In the genomic region with DNA sequence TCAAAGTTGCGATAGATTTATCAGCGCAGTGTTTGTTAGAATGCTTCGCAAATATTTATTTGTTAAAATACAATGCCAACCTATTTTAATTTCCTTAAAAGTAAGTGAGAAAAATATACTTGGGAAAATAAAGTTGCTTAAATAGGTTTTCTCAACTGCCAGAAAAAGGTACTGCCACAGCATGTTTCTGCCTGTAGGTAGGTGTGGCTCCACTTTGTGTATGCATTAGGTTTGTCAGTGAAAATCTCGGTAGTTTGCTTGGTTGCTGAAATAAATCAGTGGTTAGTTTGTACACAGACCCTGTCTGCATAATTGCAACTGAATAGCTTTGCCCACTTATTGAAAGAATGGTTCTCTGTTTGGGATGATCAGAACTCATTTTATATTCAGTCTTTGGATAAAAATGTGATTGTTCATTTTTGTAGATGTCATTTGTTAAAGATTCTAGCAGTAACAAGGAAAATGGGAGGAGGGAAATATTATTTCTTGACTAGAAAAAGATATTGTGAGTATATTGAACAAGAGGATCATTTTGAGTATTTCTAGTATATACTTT, we compare ENCODE assay signal across 16 cellular contexts. TPM values are rescaled to one million over a fixed set of nuclear protein-coding genes. Genes with fewer than 3 reads are reported as not detected.
DNase-seq lines count a peak whose midpoint lies in the region; ATAC-seq and TF ChIP-seq lines count a peak whose summit lies in the region.
"Had no signal": no experiment of that assay in that cellular context is flagged by ENCODE, and none has a peak within 500 bp of the region (broad histone marks: within the 10 kb centered on the region; RNA-seq: fewer than 3 reads in every experiment).

No MANE protein-coding gene starts in this region.

- BruUV-seq in mammary epithelial cell (replicated peaks; lab: Mats Ljungman, UMichigan) = no TSS peak

- dilution Hi-C loops in mammary epithelial cell (cut with HindIII; ENCODE audit: low sequenced_read_pairs) = no loop called here

- H3F3A ChIP-seq in GM23338 (replicated peaks; ENCODE audit: low read depth) = no peaks in the 10 kb centered on the region

- H3K36me3 ChIP-seq in GM23338 (ENCODE audit: insufficient read depth) = no peaks in the 10 kb centered on the region
- H3K36me3 ChIP-seq in mammary epithelial cell (ENCODE audit: insufficient read depth, low read length) = no peaks in the 10 kb centered on the region
- no peaks in the 10 kb centered on the region for H3K36me3 ChIP-seq in H7 (replicated peaks; ENCODE audit: control insufficient read depth, insufficient read depth, low read length)
- H3K36me3 ChIP-seq: left ventricle myocardium inferior, neutrophil had no signal

- H4K20me1 ChIP-seq in GM23338 (replicated peaks; ENCODE audit: insufficient read depth) = no peaks in the 10 kb centered on the region
- peaks cover 2% of the 10 kb centered on the region for H4K20me1 ChIP-seq in mammary epithelial cell (ENCODE audit: insufficient read depth, low read length)

- H3K36me3 Mint-ChIP-seq in GM23338 (ENCODE audit: low read depth) = peaks cover 3% of the 10 kb centered on the region; the same call in 1 of the 3 replicates
- H3K36me3 Mint-ChIP-seq in chondrocyte (ENCODE audit: low read depth) = no peaks in the 10 kb centered on the region

- H3K27me3 Mint-ChIP-seq in GM23338 (ENCODE audit: insufficient read depth, low read depth, poor library complexity) = no peaks in the 10 kb centered on the region
- no peaks in the 10 kb centered on the region for H3K27me3 Mint-ChIP-seq in chondrocyte (ENCODE audit: low read depth)

- 71% methylated on average over 4 of the region's 4 CpGs for WGBS in mammary epithelial cell (ENCODE audit: low coverage, missing lambda C conversion rate)

- in situ Hi-C loops in mammary epithelial cell (cut with MboI; ENCODE audit: low sequenced_read_pairs in 2 of 2) = no loop called here

- intact Hi-C loops in mammary epithelial cell (cut with micrococcal nuclease) = no loop called here

- H3K9me3 ChIP-seq in mammary epithelial cell (replicated peaks; ENCODE audit: insufficient read depth, low read length) = no peaks in the 10 kb centered on the region
- H3K9me3 ChIP-seq: A549, left ventricle myocardium inferior, neutrophil had no signal

- no peak for TF ChIP-seq CTCF in GM23338 (conservative IDR thresholded peaks at IDR 0.05; ENCODE audit: low read depth in 2 of 2)
- TF ChIP-seq CTCF in mammary epithelial cell (conservative IDR thresholded peaks at IDR 0.05 in 1 of 2, IDR thresholded peaks at IDR 0.05 in 1 of 2; ENCODE audit: extremely low read depth in 1 of 2, insufficient read depth in 1 of 2, low read depth in 1 of 2, low read length in 2 of 2) = no peak
- TF ChIP-seq CTCF in chondrocyte (IDR thresholded peaks at IDR 0.05) = no peak

- DNase-seq in GM23338 (ENCODE audit: low spot score) (no peak), mammary epithelial cell (peak; percentile 47), globus pallidus (ENCODE audit: low spot score) (peak; percentile 86), putamen (ENCODE audit: low spot score) (peak; percentile 81), H7 (no peak), KG1 (lab: John Stamatoyannopoulos, UW) (no peak), NCI-H1092 treated with DMSO at 0.1 percent for 48 hours (lab: John Stamatoyannopoulos, UW) (no peak), chondrocyte (ENCODE audit: low spot score) (no peak)
- DNase-seq: activated CD4-positive, alpha-beta T cell treated with anti-CD3 and anti-CD28 coated beads for 48 hours; activated gamma-delta T cell; Karpas-422; left ventricle myocardium inferior; NCI-H2029 treated with DMSO at 0.1 percent for 48 hours; NCI-H446 had no signal

- CTCF ChIA-PET in mammary epithelial cell (lab: Charles Lee; ENCODE audit: low non-redundant PET) = no interaction called here

- H3K27me3 ChIP-seq in GM23338 (ENCODE audit: insufficient read depth) = no peaks in the 10 kb centered on the region
- no peaks in the 10 kb centered on the region for H3K27me3 ChIP-seq in mammary epithelial cell (ENCODE audit: insufficient read depth, low read length)
- H3K27me3 ChIP-seq in H7 (ENCODE audit: control insufficient read depth, insufficient read depth, low read length) = no peaks in the 10 kb centered on the region
- H3K27me3 ChIP-seq: neutrophil had no signal

- H3K27ac ChIP-seq in GM23338 (ENCODE audit: low read depth) (peak overlapping the region; percentile 16; the same call in 1 of the 2 replicates), mammary epithelial cell (ENCODE audit: insufficient read depth, low read depth, low read length) (peak overlapping the region; percentile 20)
- H3K27ac ChIP-seq: A549, left ventricle myocardium inferior, neutrophil had no signal

- H3K4me1 ChIP-seq in GM23338 (ENCODE audit: insufficient read depth) (peaks cover 22% of the 10 kb centered on the region), mammary epithelial cell (ENCODE audit: insufficient read depth, low read length) (peaks cover 16% of the 10 kb centered on the region)
- H3K4me1 ChIP-seq: A549 had no signal

- H3K9me3 Mint-ChIP-seq in GM23338 = no peaks in the 10 kb centered on the region
- H3K9me3 Mint-ChIP-seq in chondrocyte (ENCODE audit: low read depth) = peaks cover 5% of the 10 kb centered on the region

- H3K4me1 Mint-ChIP-seq in GM23338 (peaks cover 16% of the 10 kb centered on the region), chondrocyte (ENCODE audit: low read depth) (peaks cover 25% of the 10 kb centered on the region)

- H3K79me2 ChIP-seq in GM23338 (replicated peaks; ENCODE audit: insufficient read depth) (peaks cover 93% of the 10 kb centered on the region), mammary epithelial cell (ENCODE audit: insufficient read depth, low read length) (peaks cover 68% of the 10 kb centered on the region)

- H3K4me3 ChIP-seq in GM23338 (no peak overlapping the region), mammary epithelial cell (replicated peaks in 1 of 3; ENCODE audit: insufficient read depth in 1 of 3, low read depth in 2 of 3, low read length in 3 of 3) (peak overlapping the region in 1 of 3 experiments; percentile 15), H7 (ENCODE audit: insufficient read depth, low read depth, low read length) (no peak overlapping the region)
- H3K4me3 ChIP-seq: A549, left ventricle myocardium inferior had no signal

- H3K27ac Mint-ChIP-seq in GM23338 (peak overlapping the region; percentile 45; the same call in 1 of the 2 replicates), chondrocyte (ENCODE audit: unreplicated experiment) (no peak overlapping the region)

- no peak for ATAC-seq in GM23338
- ATAC-seq: A549 had no signal

- H2AFZ ChIP-seq in GM23338 = no peak overlapping the region
- H2AFZ ChIP-seq in mammary epithelial cell (ENCODE audit: low read depth, low read length) = no peak overlapping the region

- no peaks in the 10 kb centered on the region for H3K9me2 ChIP-seq in GM23338 (ENCODE audit: insufficient read depth)

- H3K4me2 ChIP-seq in GM23338 = no peak overlapping the region
- peak overlapping the region; percentile 84 for H3K4me2 ChIP-seq in mammary epithelial cell (ENCODE audit: insufficient read depth, low read depth, low read length)
- H3K4me2 ChIP-seq: A549 had no signal

- no peak overlapping the region for H3K9ac ChIP-seq in mammary epithelial cell (ENCODE audit: insufficient read depth, low read length)

- H3K4me3 Mint-ChIP-seq in GM23338 (no peak overlapping the region), chondrocyte (ENCODE audit: unreplicated experiment) (no peak overlapping the region)

TF ChIP-seq in GM23338, 12 proteins besides CTCF, POLR2A, EP300 and RAD21 (continues in another document):
- TF ChIP-seq NANOG (IDR thresholded peaks at IDR 0.05; ENCODE audit: borderline replicate concordance) (no peak), EZH2phosphoT487 (IDR thresholded peaks at IDR 0.05; ENCODE audit: unreplicated experiment) (no peak), POLR2AphosphoS5 (IDR thresholded peaks at IDR 0.05; ENCODE audit: low read depth) (no peak), CREB1 (CRISPR knock-in tag; IDR thresholded peaks at IDR 0.05; ENCODE audit: low read depth) (no peak), STAT1 (IDR thresholded peaks at IDR 0.05; ENCODE audit: unreplicated experiment) (no peak), EZH2 (IDR thresholded peaks at IDR 0.05; ENCODE audit: low read depth, unreplicated experiment) (no peak), JUNB (IDR thresholded peaks at IDR 0.05; ENCODE audit: unreplicated experiment) (no peak)
- TF ChIP-seq, protein P1, sequence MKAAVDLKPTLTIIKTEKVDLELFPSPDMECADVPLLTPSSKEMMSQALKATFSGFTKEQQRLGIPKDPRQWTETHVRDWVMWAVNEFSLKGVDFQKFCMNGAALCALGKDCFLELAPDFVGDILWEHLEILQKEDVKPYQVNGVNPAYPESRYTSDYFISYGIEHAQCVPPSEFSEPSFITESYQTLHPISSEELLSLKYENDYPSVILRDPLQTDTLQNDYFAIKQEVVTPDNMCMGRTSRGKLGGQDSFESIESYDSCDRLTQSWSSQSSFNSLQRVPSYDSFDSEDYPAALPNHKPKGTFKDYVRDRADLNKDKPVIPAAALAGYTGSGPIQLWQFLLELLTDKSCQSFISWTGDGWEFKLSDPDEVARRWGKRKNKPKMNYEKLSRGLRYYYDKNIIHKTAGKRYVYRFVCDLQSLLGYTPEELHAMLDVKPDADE (IDR thresholded peaks at IDR 0.05) = no peak

RNA-seq across cellular contexts. Expression of a gene that starts 25.7 kb away (rescaled TPM):
- 10.3 and 18.5 TPM in 2 replicates for total RNA-seq in GM23338 (2014; rRNA removed; shearing (Covaris generic))
- polyA plus RNA-seq in GM23338 (2016; fragmentation: Nextera tagmentation; extraction: Ambion mirVana) (20.8 and 21.5 TPM in 2 replicates), mammary epithelial cell (11.2 TPM)
- total RNA-seq in mammary epithelial cell (10 to 100 TPM; 13.7 to 20.4 TPM), chondrocyte (8.5 to 10.0 TPM (median 8.5 TPM) in 3 replicates)
- polyA minus RNA-seq in mammary epithelial cell = not detected
- 14.1 and 22.6 TPM in 2 replicates for total RNA-seq in H7 (2014; rRNA removed; shearing (Covaris generic))

RNA-seq across cellular contexts. Expression of a gene that starts 26.2 kb away (rescaled TPM):
- 99.3 and 112 TPM in 2 replicates for total RNA-seq in GM23338 (2014; rRNA removed; shearing (Covaris generic))
- polyA plus RNA-seq in GM23338 (2016; fragmentation: Nextera tagmentation; extraction: Ambion mirVana) = 27.9 and 32.2 TPM in 2 replicates
- total RNA-seq in mammary epithelial cell = 10 to 100 TPM; 13.2 to 26.8 TPM
- polyA plus RNA-seq in mammary epithelial cell = 10.0 TPM
- 8.5 TPM for polyA minus RNA-seq in mammary epithelial cell
- total RNA-seq in H7 (2014; rRNA removed; shearing (Covaris generic)) = 68.9 and 76.8 TPM in 2 replicates
- 12.2 to 14.2 TPM (median 12.5 TPM) in 3 replicates for total RNA-seq in chondrocyte

Comparison
In these comparisons a context has a peak if more than half of its experiments do, and no peak if none do; other contexts are left out.
1. DNase-seq: peak in mammary epithelial cell (single experiment), globus pallidus (single experiment) and putamen (single experiment); none in GM23338 (single experiment), H7 (single experiment), KG1 (single experiment), NCI-H1092 treated with DMSO at 0.1 percent for 48 hours (single experiment) and chondrocyte (single experiment).